30 cellular contexts compared by ENCODE assay signal in the genomic region with DNA sequence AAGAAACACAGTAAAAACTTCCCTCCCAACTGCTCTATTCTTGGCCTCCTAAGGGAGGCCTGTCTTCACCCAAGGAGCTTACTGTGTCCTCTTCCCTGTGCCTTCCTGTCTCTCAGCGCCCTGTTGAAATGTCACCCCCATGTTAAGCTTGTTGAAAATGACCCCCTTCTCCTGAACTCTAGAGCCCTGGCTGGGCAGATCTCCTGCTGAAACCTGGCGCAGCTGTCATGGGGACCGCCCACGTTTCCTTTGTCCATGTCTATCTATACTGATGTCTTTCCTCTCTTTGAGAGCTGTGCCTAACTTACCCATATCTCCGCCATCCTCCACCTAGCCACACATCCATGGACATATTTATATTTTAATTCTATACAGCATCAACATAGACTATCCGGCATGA.
"Had no signal": no experiment of that assay in that cellular context is flagged by ENCODE, and none has a peak within 500 bp of the region (broad histone marks: within the 10 kb centered on the region; RNA-seq: fewer than 3 reads in every experiment).

No MANE protein-coding gene starts in this region.

- H3K27me3 ChIP-seq: body of pancreas had no signal

- H3K27ac Mint-ChIP-seq: activated CD4-positive, alpha-beta memory T cell treated with anti-CD3 and anti-CD28 coated beads, Interleukin-2, amount 10 ng/mL, durations not matched to agents 7 days and 5 days; activated CD8-positive, alpha-beta memory T cell treated with anti-CD3 and anti-CD28 coated beads, Interleukin-2, amount 10 ng/mL, durations not matched to agents 7 days and 5 days; activated naive CD4-positive, alpha-beta T cell treated with anti-CD3 and anti-CD28 coated beads, Interleukin-2, amount 50 U/mL, for 24 hours; activated naive CD8-positive, alpha-beta T cell treated with anti-CD3 and anti-CD28 coated beads, Interleukin-2, amount 10 ng/mL, durations not matched to agents 7 days and 5 days; activated T-cell treated with anti-CD3 and anti-CD28 coated beads, Interleukin-2, amount 50 U/mL, for 72 hours; activated T-helper 17 cell treated with anti-CD3 and anti-CD28 coated beads, Interleukin-2, amount 50 U/mL, for 72 hours; T-cell had no signal

- H3K9me3 Mint-ChIP-seq: activated CD4-positive, alpha-beta memory T cell treated with anti-CD3 and anti-CD28 coated beads, Interleukin-2, amount 10 ng/mL, durations not matched to agents 7 days and 5 days; activated naive CD4-positive, alpha-beta T cell treated with anti-CD3 and anti-CD28 coated beads, Interleukin-2, amount 50 U/mL, for 24 hours; activated naive CD8-positive, alpha-beta T cell treated with anti-CD3 and anti-CD28 coated beads, Interleukin-2, amount 10 ng/mL, durations not matched to agents 7 days and 5 days; activated T-cell treated with anti-CD3 and anti-CD28 coated beads, Interleukin-2, amount 50 U/mL, for 72 hours; activated T-helper 17 cell treated with anti-CD3 and anti-CD28 coated beads, Interleukin-2, amount 50 U/mL, for 72 hours; T-cell had no signal

- H3K4me3 ChIP-seq: body of pancreas had no signal

- H3K4me3 Mint-ChIP-seq: activated CD4-positive, alpha-beta memory T cell treated with anti-CD3 and anti-CD28 coated beads, Interleukin-2, amount 10 ng/mL, durations not matched to agents 7 days and 5 days; activated CD8-positive, alpha-beta memory T cell treated with anti-CD3 and anti-CD28 coated beads, Interleukin-2, amount 10 ng/mL, durations not matched to agents 7 days and 5 days; activated naive CD4-positive, alpha-beta T cell treated with anti-CD3 and anti-CD28 coated beads, Interleukin-2, amount 50 U/mL, for 24 hours; activated naive CD8-positive, alpha-beta T cell treated with anti-CD3 and anti-CD28 coated beads, Interleukin-2, amount 10 ng/mL, durations not matched to agents 7 days and 5 days; activated T-cell treated with anti-CD3 and anti-CD28 coated beads, Interleukin-2, amount 50 U/mL, for 72 hours; activated T-helper 17 cell treated with anti-CD3 and anti-CD28 coated beads, Interleukin-2, amount 50 U/mL, for 72 hours; T-cell had no signal

- H3K9me3 ChIP-seq: body of pancreas had no signal

- ATAC-seq: activated CD8-positive, alpha-beta memory T cell treated with anti-CD3 and anti-CD28 coated beads, Interleukin-2, amount 10 ng/mL, durations not matched to agents 7 days and 5 days; activated T-cell treated with anti-CD3 and anti-CD28 coated beads, Interleukin-2, amount 50 U/mL, for 72 hours; activated T-helper 17 cell treated with anti-CD3 and anti-CD28 coated beads, Interleukin-2, amount 50 U/mL, for 72 hours; body of pancreas; Panc1; SK-N-SH treated with all-trans-retinoic acid at 6 μM for 48 hours; T-cell had no signal

- H3K27me3 Mint-ChIP-seq: activated naive CD4-positive, alpha-beta T cell treated with anti-CD3 and anti-CD28 coated beads, Interleukin-2, amount 50 U/mL, for 24 hours; activated T-helper 17 cell treated with anti-CD3 and anti-CD28 coated beads, Interleukin-2, amount 50 U/mL, for 72 hours had no signal

- DNase-seq: activated CD4-positive, alpha-beta memory T cell treated with anti-CD3 and anti-CD28 coated beads, Interleukin-2, amount 10 ng/mL, durations not matched to agents 7 days and 5 days; activated CD4-positive, alpha-beta T cell treated with anti-CD3 and anti-CD28 coated beads for 1 hour; activated CD4-positive, alpha-beta T cell treated with anti-CD3 and anti-CD28 coated beads for 48 hours; activated CD4-positive, CD25-positive, alpha-beta regulatory T cell; activated CD8-positive, alpha-beta memory T cell treated with anti-CD3 and anti-CD28 coated beads for 24 hours; activated CD8-positive, alpha-beta memory T cell treated with anti-CD3 and anti-CD28 coated beads, Interleukin-2, amount 10 ng/mL, durations not matched to agents 7 days and 5 days; activated gamma-delta T cell; activated naive CD4-positive, alpha-beta T cell treated with Interleukin-2 at 50 U/mL for 16 hours; activated naive CD8-positive, alpha-beta T cell treated with anti-CD3 and anti-CD28 coated beads, Interleukin-2, amount 10 ng/mL, durations not matched to agents 7 days and 5 days; activated T-cell treated with anti-CD3 and anti-CD28 coated beads, Interleukin-2, amount 50 U/mL, for 1 hour; activated T-cell treated with anti-CD3 and anti-CD28 coated beads, Interleukin-2, amount 50 U/mL, for 72 hours; body of pancreas; caudate nucleus; cerebellar nuclear complex; NCI-H1105; NCI-H1417 treated with DMSO at 0.1 percent for 48 hours; NCI-H187 treated with DMSO at 0.1 percent for 48 hours; NCI-H2081; NCI-H2171 treated with DMSO at 0.1 percent for 48 hours; NCI-H345; NCI-H524 treated with DMSO at 0.1 percent for 48 hours; SHP77 treated with DMSO at 0.1 percent for 48 hours; T-cell; T-helper 2 cell; T-helper 9 cell; WERI-Rb-1 had no signal

- H3K27ac ChIP-seq: WERI-Rb-1 had no signal

- H3K36me3 Mint-ChIP-seq: activated CD8-positive, alpha-beta memory T cell treated with anti-CD3 and anti-CD28 coated beads, Interleukin-2, amount 10 ng/mL, durations not matched to agents 7 days and 5 days had no signal
